In the genomic region with DNA sequence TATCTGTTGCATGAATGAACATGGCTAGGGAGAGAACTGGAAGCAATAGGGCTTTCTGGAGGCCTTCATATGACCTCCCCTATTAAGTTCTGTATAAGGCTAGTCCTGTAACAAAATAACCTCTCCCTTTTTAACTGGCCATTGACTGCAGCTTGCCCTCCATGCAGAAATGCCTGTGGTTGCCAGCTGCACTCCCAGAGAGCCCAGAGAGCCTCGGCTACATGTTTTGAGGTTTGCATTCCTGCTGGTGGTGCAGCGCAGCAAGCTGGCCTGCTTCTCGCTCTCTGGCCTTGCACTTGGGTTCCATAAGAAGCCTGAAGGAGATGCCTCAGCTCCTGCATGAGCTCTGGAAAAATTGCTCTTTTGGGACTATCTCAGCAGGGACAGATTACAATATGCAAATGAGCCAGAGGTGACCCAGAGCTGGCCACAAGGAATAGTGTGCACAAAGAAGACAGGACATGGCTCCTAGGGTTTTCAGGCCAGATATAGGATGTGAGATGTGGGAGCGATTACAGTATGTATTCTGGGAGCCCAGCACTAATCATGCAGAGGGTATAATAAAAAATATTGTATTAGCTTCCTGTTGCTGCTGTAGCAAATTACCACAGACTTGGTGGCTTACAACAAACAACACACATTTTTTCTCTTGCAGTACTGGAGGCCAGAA, we compare ENCODE assay signal across 24 cellular contexts.
"Had no signal": no experiment of that assay in that cellular context is flagged by ENCODE, and none has a peak within 500 bp of the region (broad histone marks: within the 10 kb centered on the region; RNA-seq: fewer than 3 reads in every experiment).

No MANE protein-coding gene starts in this region.

- H3K36me3 ChIP-seq: adrenal gland, cardiac muscle cell, SJCRH30 had no signal

- H3K36me3 Mint-ChIP-seq: activated naive CD4-positive, alpha-beta T cell treated with anti-CD3 and anti-CD28 coated beads, Interleukin-2, amount 50 U/mL, for 72 hours; WTC11 had no signal

- H3K4me3 ChIP-seq: adrenal gland, cardiac muscle cell, SJCRH30, SK-N-MC had no signal

- DNase-seq: activated CD4-positive, alpha-beta T cell treated with anti-CD3 and anti-CD28 coated beads for 36 hours; activated CD4-positive, alpha-beta T cell treated with anti-CD3 and anti-CD28 coated beads, Interleukin-2, amount 10 ng/mL, durations not matched to agents 7 days and 5 days; activated CD4-positive, alpha-beta T cell treated with anti-CD3 and anti-CD28 coated beads, Interleukin-2, amount 50 U/mL, for 48 hours; activated CD8-positive, alpha-beta T cell treated with anti-CD3 and anti-CD28 coated beads, Interleukin-2, amount 10 ng/mL, durations not matched to agents 7 days and 5 days; activated gamma-delta T cell treated with Interleukin-2 at 50 U/mL for 16 hours; activated naive CD4-positive, alpha-beta T cell treated with anti-CD3 and anti-CD28 coated beads for 36 hours; activated T-cell treated with anti-CD3 and anti-CD28 coated beads, Interleukin-2, amount 50 U/mL, for 24 hours; NCI-H1105; NCI-H1417 treated with DMSO at 0.1 percent for 48 hours; NCI-H187 treated with DMSO at 0.1 percent for 48 hours; NCI-H2081; NCI-H345; NCI-H524 treated with DMSO at 0.1 percent for 48 hours; SHP77 had no signal

- H3K27me3 ChIP-seq: SJCRH30 had no signal

- H3K4me3 Mint-ChIP-seq: activated CD4-positive, alpha-beta T cell treated with anti-CD3 and anti-CD28 coated beads for 36 hours; activated CD4-positive, alpha-beta T cell treated with anti-CD3 and anti-CD28 coated beads, Interleukin-2, amount 10 ng/mL, durations not matched to agents 7 days and 5 days; activated CD8-positive, alpha-beta T cell treated with anti-CD3 and anti-CD28 coated beads, Interleukin-2, amount 10 ng/mL, durations not matched to agents 7 days and 5 days; activated naive CD4-positive, alpha-beta T cell treated with anti-CD3 and anti-CD28 coated beads for 36 hours; activated T-cell treated with anti-CD3 and anti-CD28 coated beads, Interleukin-2, amount 50 U/mL, for 24 hours; central memory CD8-positive, alpha-beta T cell; T-helper 1 cell treated with Interleukin-12 subunit alpha and Interleukin-12 subunit beta and Interleukin-4 antibody, amounts not matched to agents 30 μg/mL and 1 μg/mL, for 36 hours; T-helper 2 cell treated with Interferon-gamma antibody and Interleukin-4, amounts not matched to agents 5 μg/mL and 100 μg/mL, for 36 hours; WTC11 had no signal

- H3K4me2 ChIP-seq: KMS-11 had no signal

- H3K9me3 Mint-ChIP-seq: activated CD4-positive, alpha-beta T cell treated with anti-CD3 and anti-CD28 coated beads, Interleukin-2, amount 10 ng/mL, durations not matched to agents 7 days and 5 days; activated naive CD4-positive, alpha-beta T cell treated with anti-CD3 and anti-CD28 coated beads for 36 hours; activated naive CD4-positive, alpha-beta T cell treated with anti-CD3 and anti-CD28 coated beads, Interleukin-2, amount 50 U/mL, for 72 hours; activated T-cell treated with anti-CD3 and anti-CD28 coated beads, Interleukin-2, amount 50 U/mL, for 24 hours; central memory CD8-positive, alpha-beta T cell; T-helper 1 cell treated with Interleukin-12 subunit alpha and Interleukin-12 subunit beta and Interleukin-4 antibody, amounts not matched to agents 30 μg/mL and 1 μg/mL, for 36 hours; T-helper 2 cell treated with Interferon-gamma antibody and Interleukin-4, amounts not matched to agents 5 μg/mL and 100 μg/mL, for 36 hours; WTC11 had no signal

- H3K27ac ChIP-seq: adrenal gland, cardiac muscle cell, KMS-11, SJCRH30, SK-N-MC had no signal

- H3K27ac Mint-ChIP-seq: activated CD4-positive, alpha-beta T cell treated with anti-CD3 and anti-CD28 coated beads for 36 hours; activated CD4-positive, alpha-beta T cell treated with anti-CD3 and anti-CD28 coated beads, Interleukin-2, amount 10 ng/mL, durations not matched to agents 7 days and 5 days; activated CD8-positive, alpha-beta T cell treated with anti-CD3 and anti-CD28 coated beads, Interleukin-2, amount 10 ng/mL, durations not matched to agents 7 days and 5 days; activated naive CD4-positive, alpha-beta T cell treated with anti-CD3 and anti-CD28 coated beads for 36 hours; activated naive CD4-positive, alpha-beta T cell treated with anti-CD3 and anti-CD28 coated beads, Interleukin-2, amount 50 U/mL, for 72 hours; activated T-cell treated with anti-CD3 and anti-CD28 coated beads, Interleukin-2, amount 50 U/mL, for 24 hours; T-helper 1 cell treated with Interleukin-12 subunit alpha and Interleukin-12 subunit beta and Interleukin-4 antibody, amounts not matched to agents 30 μg/mL and 1 μg/mL, for 36 hours; T-helper 2 cell treated with Interferon-gamma antibody and Interleukin-4, amounts not matched to agents 5 μg/mL and 100 μg/mL, for 36 hours; WTC11 had no signal

- H3K4me1 Mint-ChIP-seq: activated CD4-positive, alpha-beta T cell treated with anti-CD3 and anti-CD28 coated beads for 36 hours; central memory CD8-positive, alpha-beta T cell had no signal

- H3K4me1 ChIP-seq: adrenal gland had no signal

- H3K9me3 ChIP-seq: adrenal gland, SJCRH30 had no signal

- H3K9ac ChIP-seq: KMS-11 had no signal
